ENCODE assay signal across 23 cellular contexts in the genomic region with DNA sequence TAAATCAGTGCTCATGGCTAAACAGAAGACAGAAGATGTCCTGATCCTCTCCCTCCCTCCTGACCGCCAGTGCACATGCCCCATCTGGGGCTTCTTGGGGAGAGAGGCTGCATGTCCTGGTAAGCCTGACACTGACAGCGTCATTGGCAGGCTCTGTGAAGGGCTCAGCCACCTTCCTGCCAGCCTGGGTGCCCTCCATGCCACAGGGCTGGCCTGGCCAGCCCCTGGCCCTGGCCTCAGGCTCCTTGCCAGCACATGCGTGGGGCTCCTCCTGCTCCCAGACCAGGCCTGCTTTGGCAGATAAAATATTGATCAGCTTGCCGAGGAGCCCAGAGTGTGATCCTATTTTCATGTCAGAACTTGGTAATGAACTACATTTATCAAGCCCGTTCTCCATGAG.
"Had no signal": no experiment of that assay in that cellular context is flagged by ENCODE, and none has a peak within 500 bp of the region (broad histone marks: within the 10 kb centered on the region; RNA-seq: fewer than 3 reads in every experiment).

No MANE protein-coding gene starts in this region.

- H3K4me1 Mint-ChIP-seq: activated CD4-positive, alpha-beta T cell treated with anti-CD3 and anti-CD28 coated beads, Interleukin-2, amount 10 ng/mL, durations not matched to agents 7 days and 5 days had no signal

- H3K9me3 ChIP-seq: breast epithelium, Peyer's patch had no signal

- H3K27me3 Mint-ChIP-seq: activated B cell treated with CpG ODN at 0.5 μM for 24 hours; activated CD4-positive, alpha-beta memory T cell treated with anti-CD3 and anti-CD28 coated beads, Interleukin-2, amount 10 ng/mL, durations not matched to agents 7 days and 5 days; activated CD4-positive, alpha-beta T cell treated with anti-CD3 and anti-CD28 coated beads, Interleukin-2, amount 10 ng/mL, durations not matched to agents 7 days and 5 days had no signal

- H3K27ac ChIP-seq: breast epithelium, Peyer's patch, RWPE1 had no signal

- H3K27ac Mint-ChIP-seq: activated B cell treated with CpG ODN at 0.5 μM for 24 hours; activated CD4-positive, alpha-beta memory T cell treated with anti-CD3 and anti-CD28 coated beads, Interleukin-2, amount 10 ng/mL, durations not matched to agents 7 days and 5 days; activated CD4-positive, alpha-beta T cell treated with anti-CD3 and anti-CD28 coated beads, Interleukin-2, amount 10 ng/mL, durations not matched to agents 7 days and 5 days; activated naive CD4-positive, alpha-beta T cell treated with anti-CD3 and anti-CD28 coated beads, Interleukin-2, amount 10 ng/mL, durations not matched to agents 7 days and 5 days; activated naive CD8-positive, alpha-beta T cell treated with anti-CD3 and anti-CD28 coated beads, Interleukin-2, amount 10 ng/mL, durations not matched to agents 7 days and 5 days; activated T-cell treated with anti-CD3 and anti-CD28 coated beads, Interleukin-2, amount 50 U/mL, for 72 hours; activated T-helper 2 cell treated with anti-CD3 and anti-CD28 coated beads, Interferon-gamma antibody, Interleukin-2, Interleukin-4, amounts not matched to agents 10 μg/mL and 5 μg/mL and 100 μg/mL, durations not matched to agents 14 hours and 24 hours and 36 hours; T-helper 1 cell treated with Interleukin-12 subunit alpha and Interleukin-12 subunit beta and Interleukin-4 antibody, amounts not matched to agents 30 μg/mL and 1 μg/mL, for 36 hours had no signal

- H3K4me3 ChIP-seq: breast epithelium, K562, Peyer's patch had no signal

- ATAC-seq: activated T-cell treated with anti-CD3 and anti-CD28 coated beads, Interleukin-2, amount 50 U/mL, for 72 hours; K562 had no signal

- FAIRE-seq: K562 had no signal

- H3K36me3 Mint-ChIP-seq: activated naive CD4-positive, alpha-beta T cell treated with anti-CD3 and anti-CD28 coated beads, Interleukin-2, amount 10 ng/mL, durations not matched to agents 7 days and 5 days; activated naive CD8-positive, alpha-beta T cell treated with anti-CD3 and anti-CD28 coated beads, Interleukin-2, amount 10 ng/mL, durations not matched to agents 7 days and 5 days had no signal

- H3K9me3 Mint-ChIP-seq: activated B cell treated with CpG ODN at 0.5 μM for 24 hours; activated CD4-positive, alpha-beta memory T cell treated with anti-CD3 and anti-CD28 coated beads, Interleukin-2, amount 10 ng/mL, durations not matched to agents 7 days and 5 days; activated CD4-positive, alpha-beta T cell treated with anti-CD3 and anti-CD28 coated beads, Interleukin-2, amount 10 ng/mL, durations not matched to agents 7 days and 5 days; activated naive CD4-positive, alpha-beta T cell treated with anti-CD3 and anti-CD28 coated beads, Interleukin-2, amount 10 ng/mL, durations not matched to agents 7 days and 5 days; activated naive CD8-positive, alpha-beta T cell treated with anti-CD3 and anti-CD28 coated beads, Interleukin-2, amount 10 ng/mL, durations not matched to agents 7 days and 5 days; activated T-cell treated with anti-CD3 and anti-CD28 coated beads, Interleukin-2, amount 50 U/mL, for 72 hours; activated T-helper 2 cell treated with anti-CD3 and anti-CD28 coated beads, Interferon-gamma antibody, Interleukin-2, Interleukin-4, amounts not matched to agents 10 μg/mL and 5 μg/mL and 100 μg/mL, durations not matched to agents 14 hours and 24 hours and 36 hours; T-helper 1 cell treated with Interleukin-12 subunit alpha and Interleukin-12 subunit beta and Interleukin-4 antibody, amounts not matched to agents 30 μg/mL and 1 μg/mL, for 36 hours had no signal

- H3K36me3 ChIP-seq: breast epithelium, Peyer's patch had no signal

- H3K4me1 ChIP-seq: breast epithelium, Peyer's patch had no signal

- H3K4me3 Mint-ChIP-seq: activated B cell treated with CpG ODN at 0.5 μM for 24 hours; activated CD4-positive, alpha-beta memory T cell treated with anti-CD3 and anti-CD28 coated beads, Interleukin-2, amount 10 ng/mL, durations not matched to agents 7 days and 5 days; activated CD4-positive, alpha-beta T cell treated with anti-CD3 and anti-CD28 coated beads, Interleukin-2, amount 10 ng/mL, durations not matched to agents 7 days and 5 days; activated naive CD4-positive, alpha-beta T cell treated with anti-CD3 and anti-CD28 coated beads, Interleukin-2, amount 10 ng/mL, durations not matched to agents 7 days and 5 days; activated naive CD8-positive, alpha-beta T cell treated with anti-CD3 and anti-CD28 coated beads, Interleukin-2, amount 10 ng/mL, durations not matched to agents 7 days and 5 days; activated T-cell treated with anti-CD3 and anti-CD28 coated beads, Interleukin-2, amount 50 U/mL, for 72 hours; T-helper 1 cell treated with Interleukin-12 subunit alpha and Interleukin-12 subunit beta and Interleukin-4 antibody, amounts not matched to agents 30 μg/mL and 1 μg/mL, for 36 hours had no signal

- H3K27me3 ChIP-seq: breast epithelium, Peyer's patch had no signal

- DNase-seq: activated B cell treated with CpG ODN at 0.5 μM for 24 hours; activated CD4-positive, alpha-beta memory T cell treated with anti-CD3 and anti-CD28 coated beads, Interleukin-2, amount 10 ng/mL, durations not matched to agents 7 days and 5 days; activated CD4-positive, alpha-beta T cell treated with anti-CD3 and anti-CD28 coated beads for 1 hour; activated CD4-positive, alpha-beta T cell treated with anti-CD3 and anti-CD28 coated beads, Interleukin-2, amount 10 ng/mL, durations not matched to agents 7 days and 5 days; activated CD8-positive, alpha-beta memory T cell treated with anti-CD3 and anti-CD28 coated beads, Interleukin-2, amount 50 U/mL, for 4 hours; activated gamma-delta T cell treated with Interleukin-2 at 50 U/mL for 16 hours; activated naive CD4-positive, alpha-beta T cell treated with anti-CD3 and anti-CD28 coated beads, Interleukin-2, amount 10 ng/mL, durations not matched to agents 7 days and 5 days; activated naive CD8-positive, alpha-beta T cell treated with anti-CD3 and anti-CD28 coated beads, Interleukin-2, amount 10 ng/mL, durations not matched to agents 7 days and 5 days; activated T-cell treated with anti-CD3 and anti-CD28 coated beads, Interleukin-2, amount 50 U/mL, for 72 hours; Karpas-422; MM.1S; NCI-H1105; NCI-H1436; NCI-H1694 treated with DMSO at 0.1 percent for 48 hours; NCI-H510A; NCI-H526 treated with DMSO at 0.1 percent for 48 hours; SHP77 treated with DMSO at 0.1 percent for 48 hours had no signal
